ENCODE assay signal across 27 cellular contexts in genomic region chr2:232076272-232076671, GRCh38.
"Had no signal": no experiment of that assay in that cellular context is flagged by ENCODE, and none has a peak within 500 bp of the region (broad histone marks: within the 10 kb centered on the region; RNA-seq: fewer than 3 reads in every experiment).

No MANE protein-coding gene starts in this region.

- H3K4me3 Mint-ChIP-seq: activated CD4-positive, alpha-beta memory T cell treated with anti-CD3 and anti-CD28 coated beads, Interleukin-2, amount 10 ng/mL, durations not matched to agents 7 days and 5 days; activated CD4-positive, alpha-beta T cell treated with anti-CD3 and anti-CD28 coated beads, Interleukin-2, amount 10 ng/mL, durations not matched to agents 7 days and 5 days; activated naive CD4-positive, alpha-beta T cell treated with anti-CD3 and anti-CD28 coated beads, Interleukin-2, amount 10 ng/mL, durations not matched to agents 7 days and 5 days; activated T-cell treated with anti-CD3 and anti-CD28 coated beads, Interleukin-2, amount 50 U/mL, for 24 hours; activated T-helper 1 cell treated with anti-CD3 and anti-CD28 coated beads, Interleukin-12 subunit alpha, Interleukin-12 subunit beta, Interleukin-2, Interleukin-4 antibody, amounts not matched to agents 30 ng/mL and 10 ng/mL and 1 ng/mL, durations not matched to agents 14 hours and 24 hours and 36 hours; effector memory CD8-positive, alpha-beta T cell had no signal

- H3K36me3 ChIP-seq: adrenal gland, esophagus muscularis mucosa, gastrocnemius medialis, heart left ventricle had no signal

- H3K27me3 Mint-ChIP-seq: activated CD4-positive, alpha-beta memory T cell treated with anti-CD3 and anti-CD28 coated beads, Interleukin-2, amount 10 ng/mL, durations not matched to agents 7 days and 5 days; activated CD4-positive, alpha-beta T cell treated with anti-CD3 and anti-CD28 coated beads, Interleukin-2, amount 10 ng/mL, durations not matched to agents 7 days and 5 days; activated naive CD4-positive, alpha-beta T cell treated with anti-CD3 and anti-CD28 coated beads, Interleukin-2, amount 10 ng/mL, durations not matched to agents 7 days and 5 days; activated T-cell treated with anti-CD3 and anti-CD28 coated beads, Interleukin-2, amount 50 U/mL, for 24 hours; effector memory CD8-positive, alpha-beta T cell had no signal

- H3K9me3 ChIP-seq: adrenal gland, body of pancreas, esophagus muscularis mucosa, gastrocnemius medialis, heart left ventricle had no signal

- H3K4me1 ChIP-seq: adrenal gland had no signal

- H3K4me3 ChIP-seq: adrenal gland, body of pancreas, esophagus muscularis mucosa, gastrocnemius medialis, heart left ventricle had no signal

- DNase-seq: activated CD4-positive, alpha-beta memory T cell treated with anti-CD3 and anti-CD28 coated beads, Interleukin-2, amount 10 ng/mL, durations not matched to agents 7 days and 5 days; activated CD4-positive, alpha-beta T cell treated with anti-CD3 and anti-CD28 coated beads for 1 hour; activated CD4-positive, alpha-beta T cell treated with anti-CD3 and anti-CD28 coated beads for 4 hours; activated CD4-positive, alpha-beta T cell treated with anti-CD3 and anti-CD28 coated beads, Interleukin-2, amount 10 ng/mL, durations not matched to agents 7 days and 5 days; activated CD4-positive, alpha-beta T cell treated with anti-CD3 and anti-CD28 coated beads, Interleukin-2, amount 50 U/mL, for 4 hours; activated CD8-positive, alpha-beta memory T cell treated with anti-CD3 and anti-CD28 coated beads, Interleukin-2, amount 50 U/mL, for 48 hours; activated gamma-delta T cell; activated naive CD4-positive, alpha-beta T cell; activated naive CD4-positive, alpha-beta T cell treated with anti-CD3 and anti-CD28 coated beads, Interleukin-2, amount 10 ng/mL, durations not matched to agents 7 days and 5 days; activated T-cell treated with anti-CD3 and anti-CD28 coated beads for 4 hours; activated T-cell treated with anti-CD3 and anti-CD28 coated beads, Interleukin-2, amount 50 U/mL, for 24 hours; adrenal gland; aorta; body of pancreas; caudate nucleus; cortex of kidney; dermis blood vessel endothelial cell; effector CD4-positive, alpha-beta T cell; effector memory CD8-positive, alpha-beta T cell; erythroblast; foreskin keratinocyte; glutamatergic neuron; heart left ventricle; T-helper 2 cell had no signal

- H3K27me3 ChIP-seq: adrenal gland, body of pancreas, esophagus muscularis mucosa, foreskin keratinocyte, gastrocnemius medialis, heart left ventricle had no signal

- H3K9me3 Mint-ChIP-seq: activated CD4-positive, alpha-beta memory T cell treated with anti-CD3 and anti-CD28 coated beads, Interleukin-2, amount 10 ng/mL, durations not matched to agents 7 days and 5 days; effector memory CD8-positive, alpha-beta T cell had no signal

- ATAC-seq: body of pancreas; effector memory CD8-positive, alpha-beta T cell; foreskin keratinocyte; heart left ventricle had no signal

- H3K27ac Mint-ChIP-seq: activated CD4-positive, alpha-beta memory T cell treated with anti-CD3 and anti-CD28 coated beads, Interleukin-2, amount 10 ng/mL, durations not matched to agents 7 days and 5 days; activated CD4-positive, alpha-beta T cell treated with anti-CD3 and anti-CD28 coated beads, Interleukin-2, amount 10 ng/mL, durations not matched to agents 7 days and 5 days; activated naive CD4-positive, alpha-beta T cell treated with anti-CD3 and anti-CD28 coated beads, Interleukin-2, amount 10 ng/mL, durations not matched to agents 7 days and 5 days; activated T-cell treated with anti-CD3 and anti-CD28 coated beads, Interleukin-2, amount 50 U/mL, for 24 hours; activated T-helper 1 cell treated with anti-CD3 and anti-CD28 coated beads, Interleukin-12 subunit alpha, Interleukin-12 subunit beta, Interleukin-2, Interleukin-4 antibody, amounts not matched to agents 30 ng/mL and 10 ng/mL and 1 ng/mL, durations not matched to agents 14 hours and 24 hours and 36 hours; effector memory CD8-positive, alpha-beta T cell had no signal

- H3K27ac ChIP-seq: adrenal gland, body of pancreas, esophagus muscularis mucosa, foreskin keratinocyte, gastrocnemius medialis, heart left ventricle had no signal
